ENCODE assay signal across 7 cellular contexts in the genomic region with DNA sequence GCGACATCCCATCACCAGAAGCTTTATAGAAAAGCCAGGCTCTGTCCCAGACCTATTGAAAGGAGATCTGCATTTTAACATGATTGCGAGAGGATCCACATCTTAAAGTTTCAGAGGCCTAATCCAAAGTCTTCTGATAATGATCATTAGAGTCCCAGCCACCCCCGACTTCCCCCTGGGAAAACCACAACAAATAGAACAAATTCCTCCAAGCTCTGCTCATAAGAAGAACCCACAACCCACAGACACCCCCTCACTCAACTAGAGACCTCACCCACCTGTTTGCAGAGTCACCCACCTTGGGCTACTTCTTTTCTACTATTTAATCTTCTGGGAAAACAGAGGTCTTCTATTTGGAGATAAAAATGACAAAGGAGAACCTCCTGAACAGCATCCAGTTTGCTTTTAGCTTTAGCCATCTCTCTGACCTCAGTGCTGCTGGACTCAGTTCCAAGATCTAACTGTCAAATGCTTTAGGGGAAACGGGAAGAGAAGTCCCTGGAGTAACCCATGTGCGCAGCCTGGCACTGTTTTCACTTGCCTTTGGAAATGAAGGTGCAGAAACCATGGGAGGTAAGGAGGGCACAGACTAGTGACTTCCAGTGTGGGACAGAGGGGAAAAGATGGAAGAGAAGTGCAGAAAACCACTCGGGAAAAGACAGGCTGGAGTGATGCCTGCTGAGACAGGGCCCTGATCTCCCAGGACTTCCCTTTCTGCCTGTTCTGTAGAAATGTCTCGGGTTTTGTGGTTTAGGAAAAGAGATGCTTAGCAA.
DNase-seq lines count a peak whose midpoint lies in the region; TF ChIP-seq lines count a peak whose summit lies in the region.

No MANE protein-coding gene starts in this region.

- H3K9me2 ChIP-seq in GM23248 (ENCODE audit: insufficient read depth) (no peaks in the 10 kb centered on the region), PC-9 (ENCODE audit: insufficient read depth) (no peaks in the 10 kb centered on the region)

- peak; percentile 38 for DNase-seq in GM23248
- DNase-seq in PC-9, result peak; percentile 51 to 87
- DNase-seq in epithelial cell of proximal tubule (ENCODE audit: low read depth), result no peak
- DNase-seq in renal cortical epithelial cell (ENCODE audit: low read depth), result peak; percentile 88
- no peak for DNase-seq in DMS79 (lab: John Stamatoyannopoulos, UW)
- no peak for DNase-seq in G401 (ENCODE audit: low spot score)
- DNase-seq in NCI-H2171 (lab: John Stamatoyannopoulos, UW), result no peak

- in situ Hi-C loops in GM23248 (cut with MboI) (no loop called here), G401 (cut with HindIII; ENCODE audit: low sequenced_read_pairs) (no loop called here)

- POLR2A ChIA-PET in PC-9 (lab: Charles Lee; ENCODE audit: unreplicated experiment), result interaction anchor here (0.5 to 0.6 kb wide), 3 partner anchors 11 to 817 kb away, joined by 6 to 9 read pairs (median 8); no protein-coding TSS in a partner anchor

- no peaks in the 10 kb centered on the region for H3K27me3 ChIP-seq in GM23248 (replicated peaks; ENCODE audit: insufficient read depth)
- no peaks in the 10 kb centered on the region for H3K27me3 ChIP-seq in PC-9 (ENCODE audit: insufficient read depth, low read depth)

- intact Hi-C loops in PC-9 (cut with micrococcal nuclease; ENCODE audit: unreplicated experiment), result no loop called here

- H3K79me2 ChIP-seq in GM23248 (ENCODE audit: insufficient read depth) (peaks cover 76% of the 10 kb centered on the region), PC-9 (ENCODE audit: low read depth) (peaks cover 33% of the 10 kb centered on the region)

- H3K9me3 ChIP-seq in GM23248 (ENCODE audit: low read depth), result no peaks in the 10 kb centered on the region
- H3K9me3 ChIP-seq in PC-9 (ENCODE audit: insufficient read depth, low read depth), result no peaks in the 10 kb centered on the region

- H3K4me3 ChIP-seq in GM23248 (peak overlapping the region; percentile 26), PC-9 (peak overlapping the region; percentile 14; the same call in 1 of the 2 replicates), epithelial cell of proximal tubule (ENCODE audit: low read depth, low read length) (peak overlapping the region; percentile 44)

- 0 out of 2 replicates have a peak overlapping the region, but pooled peaks have one; percentile 25 for H2AFZ ChIP-seq in GM23248
- no peak overlapping the region for H2AFZ ChIP-seq in PC-9

- no TSS peak for BruUV-seq in PC-9 (replicated peaks; lab: Mats Ljungman, UMichigan)

- H3K27ac ChIP-seq in GM23248 (peak overlapping the region; percentile 93), PC-9 (peak overlapping the region; percentile 98)

- H4K20me1 ChIP-seq in GM23248 (ENCODE audit: insufficient read depth) (no peaks in the 10 kb centered on the region), PC-9 (ENCODE audit: insufficient read depth) (no peaks in the 10 kb centered on the region)

- H3K4me1 ChIP-seq in GM23248 (ENCODE audit: insufficient read depth) (peaks cover 89% of the 10 kb centered on the region), PC-9 (replicated peaks; ENCODE audit: insufficient read depth) (peaks cover 97% of the 10 kb centered on the region)

- H3K9ac ChIP-seq in GM23248, result peak overlapping the region; percentile 71

- H3F3A ChIP-seq in GM23248 (ENCODE audit: insufficient read depth), result peaks cover 83% of the 10 kb centered on the region
- H3F3A ChIP-seq in PC-9 (ENCODE audit: insufficient read depth, low read depth), result peaks cover 66% of the 10 kb centered on the region

- TF ChIP-seq CTCF in PC-9 (conservative IDR thresholded peaks at IDR 0.05) (no peak), epithelial cell of proximal tubule (conservative IDR thresholded peaks at IDR 0.05; ENCODE audit: low read depth, low read length) (no peak)

- H3K36me3 ChIP-seq in GM23248 (ENCODE audit: low read depth) (no peaks in the 10 kb centered on the region), PC-9 (ENCODE audit: low read depth) (no peaks in the 10 kb centered on the region)

- H3K4me2 ChIP-seq in GM23248 (ENCODE audit: unreplicated experiment) (peak overlapping the region; percentile 55), PC-9 (peak overlapping the region; percentile 72)

- WGBS in GM23248 (ENCODE audit: low coverage in 1 of 2, low lambda C conversion rate in 2 of 2, missing lambda C conversion rate in 2 of 2), 2 experiments, result 63 to 68% methylated on average over 7 of the region's 7 CpGs

- CTCF ChIA-PET in PC-9 (lab: Charles Lee), result interaction anchor here (0.5 to 1.4 kb wide), 5 partner anchors 9 to 127 kb away, joined by 3 to 11 read pairs (median 3); no protein-coding TSS in a partner anchor

Comparison
In these comparisons a context has a peak if more than half of its experiments do, and no peak if none do; other contexts are left out.
1. DNase-seq: peak in GM23248 (single experiment), PC-9 (2 of 2) and renal cortical epithelial cell (single experiment); none in epithelial cell of proximal tubule (single experiment), DMS79 (single experiment), G401 (single experiment) and NCI-H2171 (single experiment).
2. Peak in every context shown above with its lines, with median percentiles within 50 percentile points of each other: H3K4me3 ChIP-seq.